1 cellular context compared by ENCODE assay signal in genomic region chr4:2536193-2537010, GRCh38.
TF ChIP-seq lines count a peak whose summit lies in the region.

A gene with protein sequence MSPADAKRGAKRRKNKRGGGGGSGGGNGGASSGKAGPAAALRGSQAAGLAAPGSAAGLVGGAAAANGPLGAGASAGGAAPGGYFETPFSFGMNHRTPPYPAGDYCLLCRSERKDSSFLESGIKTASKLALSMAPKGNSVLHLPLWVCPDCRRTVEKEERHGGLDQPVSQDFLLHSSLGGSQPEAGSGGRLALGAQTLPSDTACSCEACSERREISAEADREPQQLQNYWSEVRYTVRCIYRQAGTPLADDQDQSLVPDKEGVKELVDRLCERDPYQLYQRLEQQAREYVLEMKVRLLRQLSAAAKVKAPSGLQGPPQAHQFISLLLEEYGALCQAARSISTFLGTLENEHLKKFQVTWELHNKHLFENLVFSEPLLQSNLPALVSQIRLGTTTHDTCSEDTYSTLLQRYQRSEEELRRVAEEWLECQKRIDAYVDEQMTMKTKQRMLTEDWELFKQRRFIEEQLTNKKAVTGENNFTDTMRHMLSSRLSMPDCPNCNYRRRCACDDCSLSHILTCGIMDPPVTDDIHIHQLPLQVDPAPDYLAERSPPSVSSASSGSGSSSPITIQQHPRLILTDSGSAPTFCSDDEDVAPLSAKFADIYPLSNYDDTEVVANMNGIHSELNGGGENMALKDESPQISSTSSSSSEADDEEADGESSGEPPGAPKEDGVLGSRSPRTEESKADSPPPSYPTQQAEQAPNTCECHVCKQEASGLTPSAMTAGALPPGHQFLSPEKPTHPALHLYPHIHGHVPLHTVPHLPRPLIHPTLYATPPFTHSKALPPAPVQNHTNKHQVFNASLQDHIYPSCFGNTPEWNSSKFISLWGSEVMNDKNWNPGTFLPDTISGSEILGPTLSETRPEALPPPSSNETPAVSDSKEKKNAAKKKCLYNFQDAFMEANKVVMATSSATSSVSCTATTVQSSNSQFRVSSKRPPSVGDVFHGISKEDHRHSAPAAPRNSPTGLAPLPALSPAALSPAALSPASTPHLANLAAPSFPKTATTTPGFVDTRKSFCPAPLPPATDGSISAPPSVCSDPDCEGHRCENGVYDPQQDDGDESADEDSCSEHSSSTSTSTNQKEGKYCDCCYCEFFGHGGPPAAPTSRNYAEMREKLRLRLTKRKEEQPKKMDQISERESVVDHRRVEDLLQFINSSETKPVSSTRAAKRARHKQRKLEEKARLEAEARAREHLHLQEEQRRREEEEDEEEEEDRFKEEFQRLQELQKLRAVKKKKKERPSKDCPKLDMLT (N-terminal part only) (plus strand): TSS chr4:2536647. CDS start chr4:2536916, 269 bp downstream.

TF ChIP-seq in GM12878, 131 proteins besides CTCF, POLR2A, EP300 and RAD21 (continued from another document):
- TF ChIP-seq SUZ12 (IDR thresholded peaks at IDR 0.05; ENCODE audit: unreplicated experiment) (no peak), IRF4 (IDR thresholded peaks at IDR 0.05; ENCODE audit: low read depth, low read length) (no peak), ESRRA (IDR thresholded peaks at IDR 0.05; ENCODE audit: low read length) (no peak), ATF7 (IDR thresholded peaks at IDR 0.05; ENCODE audit: low read depth) (peak; percentile 75), BRCA1 (IDR thresholded peaks at IDR 0.05; ENCODE audit: low read depth, low read length) (no peak), TAF1 (IDR thresholded peaks at IDR 0.05; ENCODE audit: borderline replicate concordance, low read depth, low read length) (no peak), ETV6 (conservative IDR thresholded peaks at IDR 0.05 in 1 of 2, IDR thresholded peaks at IDR 0.05 in 1 of 2; ENCODE audit: borderline replicate concordance in 1 of 2, low read depth in 1 of 2) (no peak), STAT1 (conservative IDR thresholded peaks at IDR 0.05) (no peak), ZZZ3 (IDR thresholded peaks at IDR 0.05; ENCODE audit: control insufficient read depth, insufficient read length, low read depth) (no peak), BMI1 (IDR thresholded peaks at IDR 0.05; ENCODE audit: borderline replicate concordance) (no peak), BCLAF1 (IDR thresholded peaks at IDR 0.05) (no peak), NR2C2 (IDR thresholded peaks at IDR 0.05; ENCODE audit: borderline replicate concordance, control insufficient read depth, insufficient read length, low read depth) (no peak), SIX5 (IDR thresholded peaks at IDR 0.05; ENCODE audit: low read depth, low read length, severe bottlenecking) (peak; percentile 94), ZNF24 (IDR thresholded peaks at IDR 0.05) (no peak), ZNF274 (IDR thresholded peaks at IDR 0.05; ENCODE audit: insufficient read depth, insufficient read length) (no peak), HDAC2 (IDR thresholded peaks at IDR 0.05) (no peak)
